27 cellular contexts compared by ENCODE assay signal in genomic region chr10:48927198-48927597, GRCh38. TPM values are rescaled to one million over a fixed set of nuclear protein-coding genes. Genes with fewer than 3 reads are reported as not detected.
"Had no signal": no experiment of that assay in that cellular context is flagged by ENCODE, and none has a peak within 500 bp of the region (broad histone marks: within the 10 kb centered on the region; RNA-seq: fewer than 3 reads in every experiment).

No MANE protein-coding gene starts in this region.

- H2AFZ ChIP-seq: hepatocyte had no signal

- H3K36me3 ChIP-seq: esophagus squamous epithelium, gastroesophageal sphincter, pancreas, sigmoid colon, suprapubic skin, thyroid gland had no signal

- H3K79me2 ChIP-seq: hepatocyte had no signal

- DNase-seq: cortex of kidney; dorsolateral prefrontal cortex; effector CD8-positive, alpha-beta T cell; esophagus squamous epithelium; foreskin fibroblast; glutamatergic neuron; kidney; left cardiac atrium; occipital lobe; pancreas; sigmoid colon; small intestine; stimulated activated CD4-positive, alpha-beta T cell treated with anti-CD3 and anti-CD28 coated beads, Interleukin-12 subunit alpha, Interleukin-12 subunit beta, amount 100 ng/mL, for 4 hours; stimulated activated naive CD4-positive, alpha-beta T cell treated with Interleukin-2 at 50 U/mL for 16 hours; thyroid gland had no signal

- H3K9me3 ChIP-seq: esophagus squamous epithelium, gastroesophageal sphincter, pancreas, sigmoid colon, suprapubic skin, thyroid gland had no signal

- H3K27ac Mint-ChIP-seq: naive thymus-derived CD8-positive, alpha-beta T cell; progenitor cell of endocrine pancreas; type B pancreatic cell had no signal

- H3K4me1 ChIP-seq: esophagus squamous epithelium, gastroesophageal sphincter, pancreas, sigmoid colon, suprapubic skin, thyroid gland had no signal

- H3K36me3 Mint-ChIP-seq: naive thymus-derived CD8-positive, alpha-beta T cell; type B pancreatic cell had no signal

- H3K4me1 Mint-ChIP-seq: central memory CD8-positive, alpha-beta T cell; naive thymus-derived CD8-positive, alpha-beta T cell had no signal

- H3K27ac ChIP-seq: dorsolateral prefrontal cortex, epithelial cell of prostate, esophagus squamous epithelium, gastroesophageal sphincter, hepatocyte, pancreas, sigmoid colon, suprapubic skin, thyroid gland had no signal

- H3K27me3 ChIP-seq: gastroesophageal sphincter, hepatocyte, pancreas, sigmoid colon, suprapubic skin, thyroid gland had no signal

- H3K4me3 Mint-ChIP-seq: central memory CD8-positive, alpha-beta T cell; naive thymus-derived CD8-positive, alpha-beta T cell; type B pancreatic cell had no signal

- ATAC-seq: gastroesophageal sphincter; naive thymus-derived CD8-positive, alpha-beta T cell; pancreas had no signal

- H3K9me3 Mint-ChIP-seq: central memory CD8-positive, alpha-beta T cell; naive thymus-derived CD8-positive, alpha-beta T cell; type B pancreatic cell had no signal

- H3K4me2 ChIP-seq: hepatocyte had no signal

- H3K4me3 ChIP-seq: dorsolateral prefrontal cortex, esophagus squamous epithelium, gastroesophageal sphincter, hepatocyte, pancreas, sigmoid colon, suprapubic skin, thyroid gland had no signal

RNA-seq across cellular contexts. Expression of gene LRRC18, which starts 12.4 kb away (rescaled TPM):
- total RNA-seq: dorsolateral prefrontal cortex; gastroesophageal sphincter; hepatocyte; kidney; left cardiac atrium; liver; lung microvascular endothelial cell; mesenteric fat pad; mononuclear cell; naive thymus-derived CD8-positive, alpha-beta T cell; occipital lobe; pancreas; progenitor cell of endocrine pancreas; sigmoid colon; suprapubic skin; thyroid gland had no signal
- polyA plus RNA-seq: hepatocyte; liver; naive thymus-derived CD8-positive, alpha-beta T cell; pancreas had no signal
